In the genomic region with DNA sequence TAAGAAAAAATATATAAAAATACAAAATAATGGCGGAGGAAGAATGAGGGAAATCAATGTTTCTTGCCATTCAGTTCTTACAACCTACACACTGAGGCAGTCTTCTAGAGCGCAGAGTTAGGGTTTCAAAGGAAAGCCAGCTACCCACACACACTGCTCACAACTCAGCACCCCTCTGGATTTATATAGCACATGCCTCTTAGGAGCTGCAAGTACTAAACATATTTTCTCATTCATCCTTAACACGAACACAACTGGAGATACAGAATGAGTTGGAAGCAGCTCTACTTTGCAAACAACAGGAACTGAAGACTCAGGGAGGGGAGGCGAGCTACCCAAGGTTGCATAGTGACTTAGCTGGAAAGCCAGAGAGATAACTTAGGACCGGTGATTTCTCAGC, we compare ENCODE assay signal across 8 cellular contexts.
"Had no signal": no experiment of that assay in that cellular context is flagged by ENCODE, and none has a peak within 500 bp of the region (broad histone marks: within the 10 kb centered on the region; RNA-seq: fewer than 3 reads in every experiment).

No MANE protein-coding gene starts in this region.

- DNase-seq: GDM1, GF-D8 had no signal

- FAIRE-seq: G401.6, GM12878, GM12891, GM12892, GM18507, GM19239 had no signal
